In the genomic region with DNA sequence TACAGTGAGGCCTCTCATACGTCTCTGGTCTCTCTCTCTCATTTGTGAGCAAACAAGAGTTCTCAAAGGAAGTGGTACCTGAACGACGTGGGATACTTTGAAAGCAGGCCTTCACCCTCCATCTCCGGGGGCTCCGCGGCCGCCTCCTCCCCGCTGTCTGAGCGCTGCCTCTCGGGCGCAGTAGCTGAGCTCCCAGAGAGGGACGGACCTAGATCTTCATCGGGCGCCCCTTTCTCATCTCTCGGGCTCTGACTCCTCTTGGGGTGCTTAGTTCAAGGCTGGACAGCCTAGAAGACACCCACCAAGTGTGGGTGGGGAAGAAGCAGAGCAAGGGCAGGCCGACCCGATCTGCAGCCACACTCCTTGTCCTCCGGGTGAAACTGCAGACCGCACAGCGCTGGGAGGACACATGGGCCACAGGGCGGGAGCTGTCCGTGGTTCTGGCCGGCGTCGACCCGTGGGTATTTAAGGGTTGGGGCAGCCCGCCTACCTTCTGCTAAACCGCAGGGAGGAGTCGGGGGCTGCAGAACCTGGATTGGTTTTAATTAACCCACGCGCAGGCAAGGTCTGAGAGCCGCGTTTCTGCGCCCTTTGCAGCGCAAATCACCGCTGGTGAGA, we compare ENCODE assay signal across 11 cellular contexts.
DNase-seq lines count a peak whose midpoint lies in the region; ATAC-seq and TF ChIP-seq lines count a peak whose summit lies in the region.
"Had no signal": no experiment of that assay in that cellular context is flagged by ENCODE, and none has a peak within 500 bp of the region (broad histone marks: within the 10 kb centered on the region; RNA-seq: fewer than 3 reads in every experiment).

No MANE protein-coding gene starts in this region.

- no peak for TF ChIP-seq RAD21 in Ishikawa (IDR thresholded peaks at IDR 0.05; ENCODE audit: low read depth)

- H3K9ac ChIP-seq in MM.1S (ENCODE audit: low read length), result no peak overlapping the region

- no peaks in the 10 kb centered on the region for H4K20me1 ChIP-seq in MM.1S (ENCODE audit: insufficient read depth, low read length)

- H3K4me3 ChIP-seq in lower lobe of right lung (no peak overlapping the region), MM.1S (ENCODE audit: low read length) (no peak overlapping the region)

- no peaks in the 10 kb centered on the region for H3F3A ChIP-seq in MM.1S (ENCODE audit: insufficient read depth, low read length)

- H2AFZ ChIP-seq in MM.1S (ENCODE audit: low read length), result no peak overlapping the region

- no peaks in the 10 kb centered on the region for H3K9me3 ChIP-seq in lower lobe of right lung
- no peaks in the 10 kb centered on the region for H3K9me3 ChIP-seq in MM.1S (replicated peaks; ENCODE audit: insufficient read depth, low read length)

- no peaks in the 10 kb centered on the region for H3K4me1 ChIP-seq in lower lobe of right lung
- H3K4me1 ChIP-seq in MM.1S (ENCODE audit: low read length), result no peaks in the 10 kb centered on the region

- no peaks in the 10 kb centered on the region for H3K79me2 ChIP-seq in MM.1S (ENCODE audit: low read length)

- H3K9me2 ChIP-seq in MM.1S (replicated peaks; ENCODE audit: insufficient read depth, low read length), result no peaks in the 10 kb centered on the region

- no peak overlapping the region for H3K4me2 ChIP-seq in MM.1S (ENCODE audit: low read depth, low read length)

- H3K27me3 ChIP-seq in lower lobe of right lung (ENCODE audit: low read depth) (peaks cover 17% of the 10 kb centered on the region), MM.1S (replicated peaks; ENCODE audit: insufficient read depth, low read length) (no peaks in the 10 kb centered on the region)

- intact Hi-C loops in lower lobe of right lung (cut with DNase I), result no loop called here

- no peak for TF ChIP-seq EP300 in Ishikawa (IDR thresholded peaks at IDR 0.05; ENCODE audit: borderline replicate concordance)

- peak; percentile 84 for DNase-seq in AG20443 (ENCODE audit: low spot score)
- peak; percentile 16 for DNase-seq in dermis blood vessel endothelial cell
- peak; percentile 47 for DNase-seq in lower lobe of right lung
- DNase-seq in NCI-H524 treated with DMSO at 0.1 percent for 48 hours (lab: John Stamatoyannopoulos, UW), result no peak
- DNase-seq in MM.1S, result no peak
- DNase-seq in activated effector memory CD4-positive, alpha-beta T cell treated with anti-CD3 and anti-CD28 coated beads, Interleukin-2, amount 50 U/mL, for 16 hours, result no peak
- DNase-seq: effector CD4-positive, alpha-beta T cell; GOT3; NCI-H2029 had no signal

- H3K27ac ChIP-seq in lower lobe of right lung (no peak overlapping the region), MM.1S (ENCODE audit: low read length) (no peak overlapping the region)

- peak; percentile 48 to 72 for ATAC-seq in lower lobe of right lung
- no peak for ATAC-seq in GM19452 (IDR thresholded peaks at IDR 0.05; ENCODE audit: unreplicated experiment)

- H3K36me3 ChIP-seq in lower lobe of right lung, result no peaks in the 10 kb centered on the region
- no peaks in the 10 kb centered on the region for H3K36me3 ChIP-seq in MM.1S (replicated peaks; ENCODE audit: insufficient read depth, low read length)

- TF ChIP-seq CTCF in lower lobe of right lung (IDR thresholded peaks at IDR 0.05) (no peak), MM.1S (IDR thresholded peaks at IDR 0.05; ENCODE audit: low read length) (no peak)

TF ChIP-seq in Ishikawa, 13 proteins besides CTCF, POLR2A, EP300 and RAD21:
- TF ChIP-seq TCF12 (IDR thresholded peaks at IDR 0.05; ENCODE audit: low read depth) (no peak), CEBPB (IDR thresholded peaks at IDR 0.05) (no peak), TAF1 (IDR thresholded peaks at IDR 0.05; ENCODE audit: low read depth) (no peak), TEAD4 (IDR thresholded peaks at IDR 0.05) (no peak), CREB1 (IDR thresholded peaks at IDR 0.05; ENCODE audit: low read depth) (no peak), EGR1 (IDR thresholded peaks at IDR 0.05) (no peak), NFIC (IDR thresholded peaks at IDR 0.05) (no peak), FOXM1 (IDR thresholded peaks at IDR 0.05; ENCODE audit: borderline replicate concordance, low read depth) (no peak), YY1 (IDR thresholded peaks at IDR 0.05; ENCODE audit: low read depth) (no peak), ZBTB7A (IDR thresholded peaks at IDR 0.05; ENCODE audit: low read depth) (no peak)
- TF ChIP-seq, protein P1, sequence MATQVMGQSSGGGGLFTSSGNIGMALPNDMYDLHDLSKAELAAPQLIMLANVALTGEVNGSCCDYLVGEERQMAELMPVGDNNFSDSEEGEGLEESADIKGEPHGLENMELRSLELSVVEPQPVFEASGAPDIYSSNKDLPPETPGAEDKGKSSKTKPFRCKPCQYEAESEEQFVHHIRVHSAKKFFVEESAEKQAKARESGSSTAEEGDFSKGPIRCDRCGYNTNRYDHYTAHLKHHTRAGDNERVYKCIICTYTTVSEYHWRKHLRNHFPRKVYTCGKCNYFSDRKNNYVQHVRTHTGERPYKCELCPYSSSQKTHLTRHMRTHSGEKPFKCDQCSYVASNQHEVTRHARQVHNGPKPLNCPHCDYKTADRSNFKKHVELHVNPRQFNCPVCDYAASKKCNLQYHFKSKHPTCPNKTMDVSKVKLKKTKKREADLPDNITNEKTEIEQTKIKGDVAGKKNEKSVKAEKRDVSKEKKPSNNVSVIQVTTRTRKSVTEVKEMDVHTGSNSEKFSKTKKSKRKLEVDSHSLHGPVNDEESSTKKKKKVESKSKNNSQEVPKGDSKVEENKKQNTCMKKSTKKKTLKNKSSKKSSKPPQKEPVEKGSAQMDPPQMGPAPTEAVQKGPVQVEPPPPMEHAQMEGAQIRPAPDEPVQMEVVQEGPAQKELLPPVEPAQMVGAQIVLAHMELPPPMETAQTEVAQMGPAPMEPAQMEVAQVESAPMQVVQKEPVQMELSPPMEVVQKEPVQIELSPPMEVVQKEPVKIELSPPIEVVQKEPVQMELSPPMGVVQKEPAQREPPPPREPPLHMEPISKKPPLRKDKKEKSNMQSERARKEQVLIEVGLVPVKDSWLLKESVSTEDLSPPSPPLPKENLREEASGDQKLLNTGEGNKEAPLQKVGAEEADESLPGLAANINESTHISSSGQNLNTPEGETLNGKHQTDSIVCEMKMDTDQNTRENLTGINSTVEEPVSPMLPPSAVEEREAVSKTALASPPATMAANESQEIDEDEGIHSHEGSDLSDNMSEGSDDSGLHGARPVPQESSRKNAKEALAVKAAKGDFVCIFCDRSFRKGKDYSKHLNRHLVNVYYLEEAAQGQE (IDR thresholded peaks at IDR 0.05; ENCODE audit: low read depth), result peak; percentile 93
- TF ChIP-seq, protein P2, sequence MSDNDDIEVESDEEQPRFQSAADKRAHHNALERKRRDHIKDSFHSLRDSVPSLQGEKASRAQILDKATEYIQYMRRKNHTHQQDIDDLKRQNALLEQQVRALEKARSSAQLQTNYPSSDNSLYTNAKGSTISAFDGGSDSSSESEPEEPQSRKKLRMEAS (IDR thresholded peaks at IDR 0.05), result peak; percentile 66
- TF ChIP-seq, protein P3, sequence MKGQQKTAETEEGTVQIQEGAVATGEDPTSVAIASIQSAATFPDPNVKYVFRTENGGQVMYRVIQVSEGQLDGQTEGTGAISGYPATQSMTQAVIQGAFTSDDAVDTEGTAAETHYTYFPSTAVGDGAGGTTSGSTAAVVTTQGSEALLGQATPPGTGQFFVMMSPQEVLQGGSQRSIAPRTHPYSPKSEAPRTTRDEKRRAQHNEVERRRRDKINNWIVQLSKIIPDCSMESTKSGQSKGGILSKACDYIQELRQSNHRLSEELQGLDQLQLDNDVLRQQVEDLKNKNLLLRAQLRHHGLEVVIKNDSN (IDR thresholded peaks at IDR 0.05), result peak; percentile 28; the same call in 1 of the 2 replicates

Comparison
In these comparisons a context has a peak if more than half of its experiments do, and no peak if none do; other contexts are left out.
1. DNase-seq: peak in AG20443 (single experiment), dermis blood vessel endothelial cell (single experiment) and lower lobe of right lung (single experiment); none in NCI-H524 treated with DMSO at 0.1 percent for 48 hours (single experiment), MM.1S (single experiment) and activated effector memory CD4-positive, alpha-beta T cell treated with anti-CD3 and anti-CD28 coated beads, Interleukin-2, amount 50 U/mL, for 16 hours (single experiment).